Comparison of ENCODE assay signal across 10 cellular contexts in genomic region chr4:38071801-38072567, GRCh38.
DNase-seq lines count a peak whose midpoint lies in the region; ATAC-seq and TF ChIP-seq lines count a peak whose summit lies in the region.
"Had no signal": no experiment of that assay in that cellular context is flagged by ENCODE, and none has a peak within 500 bp of the region (broad histone marks: within the 10 kb centered on the region; RNA-seq: fewer than 3 reads in every experiment).

No MANE protein-coding gene starts in this region.

- peaks cover 7 to 21% of the 10 kb centered on the region in 2 experiments for H3K4me1 ChIP-seq in trophoblast cell (ENCODE audit: control insufficient read depth in 1 of 2, insufficient read depth in 2 of 2, low read length in 2 of 2)

- H3K9me3 ChIP-seq in trophoblast cell (ENCODE audit: insufficient read depth, low read depth, low read length): no peaks in the 10 kb centered on the region
- H3K9me3 ChIP-seq: adrenal gland had no signal

- no peak overlapping the region for H3K9ac ChIP-seq in trophoblast cell (ENCODE audit: low read length)

- no peak overlapping the region for H4K91ac ChIP-seq in trophoblast cell (ENCODE audit: low read depth, low read length)

- H3K23ac ChIP-seq in trophoblast cell (ENCODE audit: low read length): no peak overlapping the region

- no peak overlapping the region for H4K12ac ChIP-seq in trophoblast cell (ENCODE audit: low read depth, low read length)

- H3K4me3 ChIP-seq in fibroblast of pulmonary artery (replicated peaks; ENCODE audit: low read depth, low read length): no peak overlapping the region
- H3K4me3 ChIP-seq in trophoblast cell (ENCODE audit: low read depth, low read length): no peak overlapping the region
- H3K4me3 ChIP-seq: adrenal gland had no signal

- no peaks in the 10 kb centered on the region for H3K79me2 ChIP-seq in trophoblast cell (ENCODE audit: control insufficient read depth, insufficient read depth, low read length, poor library complexity)

- H3K27ac Mint-ChIP-seq in naive thymus-derived CD8-positive, alpha-beta T cell: peak overlapping the region in 1 of 10 donors; percentile 20

- TF ChIP-seq CTCF in GM13977 (IDR thresholded peaks at IDR 0.05; ENCODE audit: extremely low read depth, insufficient read depth, missing control alignments): peak; percentile 32
- no peak for TF ChIP-seq CTCF in fibroblast of pulmonary artery (IDR thresholded peaks at IDR 0.05; ENCODE audit: low read length, missing control alignments)

- H2AFZ ChIP-seq in trophoblast cell (ENCODE audit: insufficient read depth, low read length, poor library complexity): no peak overlapping the region

- peaks cover 6 to 19% of the 10 kb centered on the region in 2 experiments for H3K36me3 ChIP-seq in trophoblast cell (ENCODE audit: control insufficient read depth in 1 of 2, insufficient read depth in 2 of 2, low read length in 2 of 2)
- H3K36me3 ChIP-seq: adrenal gland had no signal

- no peak overlapping the region for H3K18ac ChIP-seq in trophoblast cell (ENCODE audit: low read length)

- no peak for ATAC-seq in GM18511 (IDR thresholded peaks at IDR 0.05; ENCODE audit: unreplicated experiment)
- no peak for ATAC-seq in naive thymus-derived CD8-positive, alpha-beta T cell

- H3K27me3 ChIP-seq in trophoblast cell (ENCODE audit: insufficient read depth, low read length): no peaks in the 10 kb centered on the region
- H3K27me3 ChIP-seq: adrenal gland had no signal

- H3K36me3 Mint-ChIP-seq in naive thymus-derived CD8-positive, alpha-beta T cell: peaks cover 0 to 77% (median 28%) of the 10 kb centered on the region in 3 donors

- in situ Hi-C loops in GM13977 (cut with MboI; ENCODE audit: low pct_unique_long_range_greater_than_20kb, low sequenced_read_pairs, unreplicated experiment): loop anchor here (25.0 kb wide), 2 partner anchors 240 to 665 kb away; no protein-coding TSS in a partner anchor

- DNase-seq in GM13977 (ENCODE audit: low spot score) (peak; percentile 26), NOMO-1 treated with DMSO at 0.1 percent for 48 hours (lab: John Stamatoyannopoulos, UW; ENCODE audit: unreplicated experiment) (peak; percentile 90), fibroblast of pulmonary artery (ENCODE audit: low read depth) (peak; percentile 70), trophoblast cell (peak; percentile 54 to 76), iPS-NIHi7 (ENCODE audit: extremely low spot score) (no peak), NCI-H187 treated with DMSO at 0.1 percent for 48 hours (lab: John Stamatoyannopoulos, UW) (no peak)
- DNase-seq in naive thymus-derived CD8-positive, alpha-beta T cell: no peak
- DNase-seq: adrenal gland, NCI-H510A treated with DMSO at 0.1 percent for 48 hours had no signal

- no peak overlapping the region for H3K27ac ChIP-seq in trophoblast cell (ENCODE audit: low read depth, low read length)

- no CpG with 5 or more reads among the region's 7 CpGs for WGBS in trophoblast cell (ENCODE audit: extremely low coverage, insufficient coverage, insufficient read length)

- H2BK12ac ChIP-seq in trophoblast cell (ENCODE audit: low read length): no peak overlapping the region

- no peak overlapping the region for H2BK5ac ChIP-seq in trophoblast cell (ENCODE audit: low read depth, low read length, poor library complexity)

- H4K8ac ChIP-seq in trophoblast cell (ENCODE audit: low read depth, low read length): no peak overlapping the region

- no peak overlapping the region for H2AK5ac ChIP-seq in trophoblast cell (ENCODE audit: low read length)

- H3K9me3 Mint-ChIP-seq in naive thymus-derived CD8-positive, alpha-beta T cell: no peaks in the 10 kb centered on the region

- no peak overlapping the region for H2BK120ac ChIP-seq in trophoblast cell (ENCODE audit: insufficient read depth, low read length, poor library complexity)

- no peaks in the 10 kb centered on the region for H3K27me3 Mint-ChIP-seq in naive thymus-derived CD8-positive, alpha-beta T cell

- H3K79me1 ChIP-seq in trophoblast cell (ENCODE audit: low read length): peaks cover 8% of the 10 kb centered on the region

- peak overlapping the region; percentile 25 for H3K4ac ChIP-seq in trophoblast cell (ENCODE audit: low read depth, low read length)

- no peak overlapping the region for H3K4me2 ChIP-seq in trophoblast cell (ENCODE audit: low read length)

- no peak overlapping the region for H3K4me3 Mint-ChIP-seq in naive thymus-derived CD8-positive, alpha-beta T cell

- peaks cover 5 to 56% (median 10%) of the 10 kb centered on the region in 4 donors for H3K4me1 Mint-ChIP-seq in naive thymus-derived CD8-positive, alpha-beta T cell

- H3K14ac ChIP-seq in trophoblast cell (ENCODE audit: low read length): no peak overlapping the region

- POLR2A ChIA-PET in naive thymus-derived CD8-positive, alpha-beta T cell (lab: Charles Lee): no interaction called here

Comparison
In these comparisons a context has a peak if more than half of its experiments do, and no peak if none do; other contexts are left out.
1. DNase-seq: peak in GM13977 (single experiment), NOMO-1 treated with DMSO at 0.1 percent for 48 hours (single experiment), fibroblast of pulmonary artery (single experiment) and trophoblast cell (2 of 2); none in naive thymus-derived CD8-positive, alpha-beta T cell (0 of 10), iPS-NIHi7 (single experiment) and NCI-H187 treated with DMSO at 0.1 percent for 48 hours (single experiment).